Comparison of ENCODE assay signal across 9 cellular contexts in genomic region chr14:74571901-74572828, GRCh38. TPM values are rescaled to one million over a fixed set of nuclear protein-coding genes. Genes with fewer than 3 reads are reported as not detected.
DNase-seq lines count a peak whose midpoint lies in the region; ATAC-seq and TF ChIP-seq lines count a peak whose summit lies in the region.
"Had no signal": no experiment of that assay in that cellular context is flagged by ENCODE, and none has a peak within 500 bp of the region (broad histone marks: within the 10 kb centered on the region; RNA-seq: fewer than 3 reads in every experiment).

No MANE protein-coding gene starts in this region.

- peak overlapping the region; percentile 92 for H3K4me2 ChIP-seq in PC-9

- intact Hi-C loops in PC-9 (cut with micrococcal nuclease; ENCODE audit: unreplicated experiment) = loop anchor here (1.0 to 10.0 kb wide), 11 partner anchors 8 to 983 kb away; partner anchors contain the start of genes FOS, ISCA2 and NPC2
- intact Hi-C loops in dendritic cell treated with granulocyte-macrophage colony-stimulating factor and Interleukin-4, amounts not matched to agents 40 ng/mL and 50 ng/mL, for 4 days (cut with micrococcal nuclease) = no loop called here

- H3K9me3 Mint-ChIP-seq in dendritic cell treated with granulocyte-macrophage colony-stimulating factor and Interleukin-4, amounts not matched to agents 40 ng/mL and 50 ng/mL, for 4 days = no peaks in the 10 kb centered on the region
- H3K9me3 Mint-ChIP-seq in neural crest cell = no peaks in the 10 kb centered on the region

- H3K4me3 ChIP-seq in PC-9 = peak overlapping the region; percentile 52

- no peaks in the 10 kb centered on the region for H3K27me3 ChIP-seq in PC-9 (ENCODE audit: insufficient read depth, low read depth)

- no peaks in the 10 kb centered on the region for H3K36me3 Mint-ChIP-seq in dendritic cell treated with granulocyte-macrophage colony-stimulating factor and Interleukin-4, amounts not matched to agents 40 ng/mL and 50 ng/mL, for 4 days (ENCODE audit: low read depth)
- H3K36me3 Mint-ChIP-seq in neural crest cell (ENCODE audit: low read depth) = no peaks in the 10 kb centered on the region

- DNase-seq in NCI-H748 (lab: John Stamatoyannopoulos, UW; ENCODE audit: unreplicated experiment) (peak; percentile 36), NCI-H748 treated with DMSO at 0.1 percent for 48 hours (lab: John Stamatoyannopoulos, UW) (no peak), PC-9 (peak; percentile 87 to 100), neural crest cell (ENCODE audit: low read depth, low spot score) (peak; percentile 46), SHP77 (lab: John Stamatoyannopoulos, UW) (no peak), HuH-7 (ENCODE audit: low spot score) (no peak)
- DNase-seq: DND-41 had no signal

- no peak for ATAC-seq in GM18867 (IDR thresholded peaks at IDR 0.05; ENCODE audit: unreplicated experiment)

- H3K4me3 Mint-ChIP-seq in dendritic cell treated with granulocyte-macrophage colony-stimulating factor and Interleukin-4, amounts not matched to agents 40 ng/mL and 50 ng/mL, for 4 days = peak overlapping the region; percentile 60
- peak overlapping the region; percentile 84 for H3K4me3 Mint-ChIP-seq in neural crest cell

- H4K20me1 ChIP-seq in PC-9 (ENCODE audit: insufficient read depth) = no peaks in the 10 kb centered on the region

- no peaks in the 10 kb centered on the region for H3K9me3 ChIP-seq in PC-9 (ENCODE audit: insufficient read depth, low read depth)

- peaks cover 84% of the 10 kb centered on the region for H3K4me1 Mint-ChIP-seq in dendritic cell treated with granulocyte-macrophage colony-stimulating factor and Interleukin-4, amounts not matched to agents 40 ng/mL and 50 ng/mL, for 4 days (ENCODE audit: low read depth)
- H3K4me1 Mint-ChIP-seq in neural crest cell = peaks cover 30% of the 10 kb centered on the region

- TF ChIP-seq CTCF in PC-9 (conservative IDR thresholded peaks at IDR 0.05) (no peak), neural crest cell (conservative IDR thresholded peaks at IDR 0.05) (no peak)

- peak overlapping the region; percentile 92 for H3K27ac Mint-ChIP-seq in dendritic cell treated with granulocyte-macrophage colony-stimulating factor and Interleukin-4, amounts not matched to agents 40 ng/mL and 50 ng/mL, for 4 days
- H3K27ac Mint-ChIP-seq in neural crest cell (ENCODE audit: unreplicated experiment) = peak overlapping the region; percentile 98

- H3K27me3 Mint-ChIP-seq in dendritic cell treated with granulocyte-macrophage colony-stimulating factor and Interleukin-4, amounts not matched to agents 40 ng/mL and 50 ng/mL, for 4 days = peaks cover 17% of the 10 kb centered on the region
- no peaks in the 10 kb centered on the region for H3K27me3 Mint-ChIP-seq in neural crest cell (ENCODE audit: low read depth)

- H3K9me2 ChIP-seq in PC-9 (ENCODE audit: insufficient read depth) = no peaks in the 10 kb centered on the region

- CTCF ChIA-PET in PC-9 (lab: Charles Lee) = interaction anchor here (0.6 to 6.4 kb wide), 13 partner anchors 9 to 480 kb away, joined by 3 to 82 read pairs (median 3); partner anchors contain the start of gene LTBP2

- BruUV-seq in PC-9 (replicated peaks; lab: Mats Ljungman, UMichigan) = no TSS peak

- H3F3A ChIP-seq in PC-9 (ENCODE audit: insufficient read depth, low read depth) = peaks cover 73% of the 10 kb centered on the region

- H3K79me2 ChIP-seq in PC-9 (ENCODE audit: low read depth) = peaks cover 71% of the 10 kb centered on the region

- peaks cover 91% of the 10 kb centered on the region for H3K4me1 ChIP-seq in PC-9 (replicated peaks; ENCODE audit: insufficient read depth)

- peak overlapping the region; percentile 35 for H2AFZ ChIP-seq in PC-9

- 0 out of 2 replicates have a peak, but pooled peaks cover 5% of the 10 kb centered on the region for H3K36me3 ChIP-seq in PC-9 (ENCODE audit: low read depth)

- POLR2A ChIA-PET in PC-9 (lab: Charles Lee; ENCODE audit: unreplicated experiment) = interaction anchor here (0.6 to 2.8 kb wide), 26 partner anchors 8 to 955 kb away, joined by 3 to 30 read pairs (median 5); partner anchors contain the start of gene ISCA2

- peak overlapping the region; percentile 99 for H3K27ac ChIP-seq in PC-9

RNA-seq across cellular contexts. Expression of gene LTBP2, which starts 39.9 kb away (rescaled TPM):
- total RNA-seq in PC-9 (2021) = 121 and 124 TPM in 2 replicates
- 0.93 and 1.3 TPM in 2 replicates for total RNA-seq in neural crest cell

Comparison
In these comparisons a context has a peak if more than half of its experiments do, and no peak if none do; other contexts are left out.
1. DNase-seq: peak in NCI-H748 (single experiment), PC-9 (2 of 2) and neural crest cell (single experiment); none in NCI-H748 treated with DMSO at 0.1 percent for 48 hours (single experiment), SHP77 (0 of 2) and HuH-7 (single experiment).
2. RNA of gene LTBP2, which starts 39.9 kb away (total RNA-seq): 121 to 124 TPM in PC-9; 0.93 to 1.3 TPM in neural crest cell; every median in the first group is over 10 times any median in the second.